In the genomic region with DNA sequence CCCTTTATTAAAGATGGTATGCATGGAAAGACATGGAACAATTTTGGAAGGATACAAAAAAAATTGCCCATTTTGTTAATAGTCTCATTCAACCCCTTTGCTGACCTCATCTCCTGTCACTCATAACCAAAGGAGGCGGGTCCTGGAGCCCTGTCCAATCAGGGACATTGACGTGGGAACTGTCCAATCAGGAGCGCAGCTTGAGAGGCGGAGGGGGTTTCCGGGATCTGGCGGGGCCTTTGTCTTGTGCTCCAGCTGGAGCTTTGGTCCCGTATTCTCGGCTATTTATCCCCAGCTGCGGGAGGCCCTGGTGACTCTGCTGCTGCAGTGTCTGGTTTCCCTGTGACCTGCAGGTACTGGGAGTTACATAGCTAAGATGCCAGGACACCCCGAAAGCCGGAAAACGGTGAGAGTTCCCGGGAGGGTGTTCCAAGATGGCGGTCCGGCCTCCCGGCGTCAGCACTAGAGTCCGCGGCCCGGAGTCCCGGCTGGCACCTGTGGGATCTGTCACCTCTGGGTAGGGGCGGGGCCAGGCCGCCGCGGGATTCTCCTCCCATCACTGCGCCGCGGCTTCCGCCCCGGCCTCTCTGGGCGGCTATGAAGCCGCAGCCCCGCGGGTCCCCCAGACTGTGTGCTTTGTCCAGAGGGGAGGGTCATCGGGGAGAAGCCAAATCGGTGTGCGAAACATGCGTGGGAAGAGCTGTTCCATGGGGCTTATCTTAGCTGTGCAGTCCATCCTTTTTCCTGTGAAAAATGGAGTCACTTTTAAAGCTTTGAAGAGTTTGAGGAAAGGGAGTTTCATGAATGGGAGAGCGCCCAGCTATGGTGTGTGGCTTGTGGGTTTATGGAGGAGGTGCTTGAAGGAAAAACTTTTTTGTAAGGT, we compare ENCODE assay signal across 8 cellular contexts. TPM values are rescaled to one million over a fixed set of nuclear protein-coding genes. Genes with fewer than 3 reads are reported as not detected.
DNase-seq lines count a peak whose midpoint lies in the region; ATAC-seq and TF ChIP-seq lines count a peak whose summit lies in the region.

TSS of gene ZNF678 (plus strand) at position 238 of the 883 bp plus-strand sequence. CDS start 87,436 bp downstream, outside the sequence.

- H3K4me3 ChIP-seq in adrenal gland (peak within 1 kb of the TSS; percentile 13 to 81 (median 42)), heart right ventricle (peak within 1 kb of the TSS; percentile 64 to 84 (median 76))

- H3K4me1 Mint-ChIP-seq in type B pancreatic cell (ENCODE audit: unreplicated experiment): peaks cover 22% of the 10 kb centered on the region

- H3K36me3 ChIP-seq in adrenal gland (replicated peaks in 1 of 2): no peaks in the 10 kb centered on the region
- no peaks in the 10 kb centered on the region for H3K36me3 ChIP-seq in heart right ventricle

- in situ Hi-C loops in GM13976 (cut with MboI; ENCODE audit: low sequenced_read_pairs, unreplicated experiment): no loop called here

- peak; percentile 96 for DNase-seq in GM13976 (ENCODE audit: low spot score)
- peak; percentile 79 for DNase-seq in NCI-H1436 treated with DMSO at 0.1 percent for 48 hours (lab: John Stamatoyannopoulos, UW)
- DNase-seq in T follicular helper cell (ENCODE audit: low read depth): peak; percentile 79
- peak; percentile 91 to 98 (median 95) for DNase-seq in adrenal gland
- DNase-seq in heart right ventricle: peak; percentile 87 to 95
- DNase-seq in pons (ENCODE audit: low spot score): peak; percentile 96
- DNase-seq in type B pancreatic cell (ENCODE audit: extremely low spot score, unreplicated experiment): peak; percentile 91

- H3K9me3 ChIP-seq in adrenal gland (replicated peaks in 1 of 3): no peaks in the 10 kb centered on the region
- no peaks in the 10 kb centered on the region for H3K9me3 ChIP-seq in heart right ventricle

- peak within 1 kb of the TSS; percentile 63 to 96 (median 88) for H3K27ac ChIP-seq in adrenal gland
- H3K27ac ChIP-seq in heart right ventricle: peak within 1 kb of the TSS; percentile 64 to 90 (median 88)

- WGBS in adrenal gland, 4 donors: 0% methylated on average over 13 to 39 of the region's 39 CpGs
- 0% methylated on average over 39 of the region's 39 CpGs for WGBS in heart right ventricle, 2 donors

- TF ChIP-seq CTCF in GM13976 (IDR thresholded peaks at IDR 0.05; ENCODE audit: borderline replicate concordance, control extremely low read depth, extremely low read depth, insufficient read depth, missing control alignments) (no peak), adrenal gland (IDR thresholded peaks at IDR 0.05) (peak in 1 of 6 experiments; percentile 1), heart right ventricle (IDR thresholded peaks at IDR 0.05) (no peak), type B pancreatic cell (conservative IDR thresholded peaks at IDR 0.05) (no peak)

- peak within 1 kb of the TSS; percentile 96 for H3K27ac Mint-ChIP-seq in type B pancreatic cell

- H3K4me1 ChIP-seq in adrenal gland (replicated peaks in 1 of 2) (peaks cover 7% of the 10 kb centered on the region in 2 donors), heart right ventricle (peaks cover 0 to 20% (median 8%) of the 10 kb centered on the region in 9 donors)

- H3K27me3 Mint-ChIP-seq in type B pancreatic cell: no peaks in the 10 kb centered on the region

- ATAC-seq in HG02852 (IDR thresholded peaks at IDR 0.05; ENCODE audit: unreplicated experiment) (peak; percentile 95), heart right ventricle (peak; percentile 95 to 99 (median 97))

- H3K4me3 Mint-ChIP-seq in type B pancreatic cell: peak within 1 kb of the TSS; percentile 94

- H3K9me3 Mint-ChIP-seq in type B pancreatic cell: no peaks in the 10 kb centered on the region

- intact Hi-C loops in adrenal gland (cut with DNase I) (no loop called here), heart right ventricle (cut with DNase I) (loop anchor here in 5 of 10 donors (5.0 to 10.0 kb wide), 4 partner anchors 161 to 1159 kb away; partner anchors contain the start of genes JMJD4 (in 3 of the 5), SNAP47 (in 3 of the 5), PARP1 (in 1 of the 5) and WNT9A (in 1 of the 5))

- H3K27me3 ChIP-seq in adrenal gland (peaks cover 28% of the 10 kb centered on the region), heart right ventricle (peaks cover 0 to 35% (median 33%) of the 10 kb centered on the region in 7 donors)

- peaks cover 20% of the 10 kb centered on the region for H3K36me3 Mint-ChIP-seq in type B pancreatic cell

- TF ChIP-seq POLR2A in adrenal gland (IDR thresholded peaks at IDR 0.05): peak in 1 of 2 donors; percentile 42

RNA-seq across cellular contexts. Expression of gene ZNF678, which starts in this region (rescaled TPM):
- 10 to 100 TPM in 1 of 8 donors, 1 to 10 TPM in 7; 4.2 to 13.2 (median 5.5) TPM for total RNA-seq in adrenal gland
- 1 to 10 TPM in 2 of 3 donors, under 1 TPM in 1; 0.81 to 5.5 (median 1.9) TPM for polyA plus RNA-seq in adrenal gland
- 1 to 10 TPM; 2.5 to 4.7 (median 3.5) TPM for total RNA-seq in heart right ventricle
- 1 to 10 TPM in 1 of 2 donors, under 1 TPM in 1; 0.75 to 1.7 TPM for polyA plus RNA-seq in heart right ventricle
- 10.7 and 21.7 TPM in 2 replicates for total RNA-seq in type B pancreatic cell (ENCODE audit: low replicate concordance)

Comparison
In these comparisons a context has a peak if more than half of its experiments do, and no peak if none do; other contexts are left out.
1. Peak in every context shown above with its lines: DNase-seq, ATAC-seq, H3K4me3 ChIP-seq and H3K27ac ChIP-seq.